ENCODE assay signal across 1 cellular context in the genomic region with DNA sequence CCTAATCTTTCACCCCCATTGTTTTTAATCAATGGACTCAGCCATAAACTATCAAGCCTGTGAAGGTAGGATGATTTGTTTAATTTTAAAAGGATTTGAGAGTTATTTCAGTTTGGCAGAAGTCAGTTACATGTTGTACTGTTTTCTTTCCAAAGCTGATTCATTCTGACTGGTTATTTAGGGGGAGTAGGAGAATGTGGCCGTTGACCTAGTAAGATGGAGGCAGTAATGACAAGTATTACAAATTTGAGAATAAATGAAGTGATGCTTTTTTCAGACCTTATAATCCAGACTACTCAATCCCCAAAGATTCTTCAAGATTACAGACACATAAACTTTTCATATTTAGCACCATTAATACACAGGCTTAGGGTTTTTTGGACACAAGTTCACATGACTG.
TF ChIP-seq lines count a peak whose summit lies in the region.

No MANE protein-coding gene starts in this region.

TF ChIP-seq in neural cell, 6 proteins besides CTCF, POLR2A, EP300 and RAD21:
- TF ChIP-seq SMC3 (conservative IDR thresholded peaks at IDR 0.05; ENCODE audit: poor library complexity) (no peak), MXI1 (conservative IDR thresholded peaks at IDR 0.05; ENCODE audit: poor library complexity, severe bottlenecking) (no peak), TAF1 (IDR thresholded peaks at IDR 0.05; ENCODE audit: low read depth) (no peak), POLR2AphosphoS5 (IDR thresholded peaks at IDR 0.05) (no peak), EZH2 (IDR thresholded peaks at IDR 0.05; ENCODE audit: borderline replicate concordance, insufficient read depth, low read length, poor library complexity, severe bottlenecking) (no peak)
- TF ChIP-seq, protein P1, sequence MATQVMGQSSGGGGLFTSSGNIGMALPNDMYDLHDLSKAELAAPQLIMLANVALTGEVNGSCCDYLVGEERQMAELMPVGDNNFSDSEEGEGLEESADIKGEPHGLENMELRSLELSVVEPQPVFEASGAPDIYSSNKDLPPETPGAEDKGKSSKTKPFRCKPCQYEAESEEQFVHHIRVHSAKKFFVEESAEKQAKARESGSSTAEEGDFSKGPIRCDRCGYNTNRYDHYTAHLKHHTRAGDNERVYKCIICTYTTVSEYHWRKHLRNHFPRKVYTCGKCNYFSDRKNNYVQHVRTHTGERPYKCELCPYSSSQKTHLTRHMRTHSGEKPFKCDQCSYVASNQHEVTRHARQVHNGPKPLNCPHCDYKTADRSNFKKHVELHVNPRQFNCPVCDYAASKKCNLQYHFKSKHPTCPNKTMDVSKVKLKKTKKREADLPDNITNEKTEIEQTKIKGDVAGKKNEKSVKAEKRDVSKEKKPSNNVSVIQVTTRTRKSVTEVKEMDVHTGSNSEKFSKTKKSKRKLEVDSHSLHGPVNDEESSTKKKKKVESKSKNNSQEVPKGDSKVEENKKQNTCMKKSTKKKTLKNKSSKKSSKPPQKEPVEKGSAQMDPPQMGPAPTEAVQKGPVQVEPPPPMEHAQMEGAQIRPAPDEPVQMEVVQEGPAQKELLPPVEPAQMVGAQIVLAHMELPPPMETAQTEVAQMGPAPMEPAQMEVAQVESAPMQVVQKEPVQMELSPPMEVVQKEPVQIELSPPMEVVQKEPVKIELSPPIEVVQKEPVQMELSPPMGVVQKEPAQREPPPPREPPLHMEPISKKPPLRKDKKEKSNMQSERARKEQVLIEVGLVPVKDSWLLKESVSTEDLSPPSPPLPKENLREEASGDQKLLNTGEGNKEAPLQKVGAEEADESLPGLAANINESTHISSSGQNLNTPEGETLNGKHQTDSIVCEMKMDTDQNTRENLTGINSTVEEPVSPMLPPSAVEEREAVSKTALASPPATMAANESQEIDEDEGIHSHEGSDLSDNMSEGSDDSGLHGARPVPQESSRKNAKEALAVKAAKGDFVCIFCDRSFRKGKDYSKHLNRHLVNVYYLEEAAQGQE (IDR thresholded peaks at IDR 0.05; ENCODE audit: borderline replicate concordance) = no peak
